In the genomic region with DNA sequence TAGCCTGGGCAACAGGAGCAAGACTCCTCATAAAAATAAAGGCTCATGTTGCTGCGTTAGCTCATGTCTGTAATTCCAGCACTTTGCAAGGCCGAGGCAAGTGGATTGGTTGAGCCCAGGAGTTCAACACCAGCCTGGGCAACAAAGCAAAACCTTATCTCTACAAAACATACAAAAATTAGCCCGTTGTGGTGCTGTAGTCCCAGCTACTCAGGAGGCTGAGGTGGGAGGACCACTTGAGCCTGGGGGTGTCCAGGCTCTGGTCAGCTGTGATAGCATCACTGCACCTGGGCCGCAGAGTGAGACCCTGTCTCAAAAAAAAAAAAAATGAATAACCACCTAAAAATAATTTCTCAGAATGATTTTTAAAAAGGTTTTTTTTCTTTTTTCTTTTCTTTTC, we compare ENCODE assay signal across 29 cellular contexts. TPM values are rescaled to one million over a fixed set of nuclear protein-coding genes. Genes with fewer than 3 reads are reported as not detected.
"Had no signal": no experiment of that assay in that cellular context is flagged by ENCODE, and none has a peak within 500 bp of the region (broad histone marks: within the 10 kb centered on the region; RNA-seq: fewer than 3 reads in every experiment).

No MANE protein-coding gene starts in this region.

- H3K9me3 Mint-ChIP-seq: dendritic cell treated with granulocyte-macrophage colony-stimulating factor and Interleukin-4, amounts not matched to agents 40 ng/mL and 50 ng/mL, for 4 days; effector memory CD8-positive, alpha-beta T cell had no signal

- H3K27ac Mint-ChIP-seq: dendritic cell treated with granulocyte-macrophage colony-stimulating factor and Interleukin-4, amounts not matched to agents 40 ng/mL and 50 ng/mL, for 4 days; effector memory CD8-positive, alpha-beta T cell; endodermal cell had no signal

- H3K4me1 ChIP-seq: foreskin keratinocyte had no signal

- H3K27me3 Mint-ChIP-seq: dendritic cell treated with granulocyte-macrophage colony-stimulating factor and Interleukin-4, amounts not matched to agents 40 ng/mL and 50 ng/mL, for 4 days; effector memory CD8-positive, alpha-beta T cell had no signal

- H3K36me3 ChIP-seq: colonic mucosa, esophagus squamous epithelium, gastrocnemius medialis, gastroesophageal sphincter had no signal

- FAIRE-seq: colon, endometrium, endothelial cell of umbilical vein, frontal cortex had no signal

- H3K27me3 ChIP-seq: colonic mucosa, dorsolateral prefrontal cortex, esophagus muscularis mucosa, esophagus squamous epithelium, foreskin keratinocyte, gastrocnemius medialis, gastroesophageal sphincter, heart left ventricle, heart right ventricle had no signal

- H3K27ac ChIP-seq: colonic mucosa, coronary artery, dorsolateral prefrontal cortex, epithelial cell of prostate, esophagus muscularis mucosa, esophagus squamous epithelium, foreskin keratinocyte, gastroesophageal sphincter, heart left ventricle, heart right ventricle had no signal

- H3K9me3 ChIP-seq: colonic mucosa, esophagus muscularis mucosa, esophagus squamous epithelium, gastrocnemius medialis, gastroesophageal sphincter, heart left ventricle, heart right ventricle had no signal

- DNase-seq: colonic mucosa; cortex of kidney; dermis blood vessel endothelial cell; dorsolateral prefrontal cortex; effector CD4-positive, alpha-beta T cell; effector CD8-positive, alpha-beta T cell; effector memory CD4-positive, alpha-beta T cell; effector memory CD8-positive, alpha-beta T cell; endodermal cell; esophagus squamous epithelium; foreskin fibroblast; foreskin keratinocyte; foreskin melanocyte; gastrocnemius medialis; glutamatergic neuron; heart right ventricle had no signal

- H3K4me3 Mint-ChIP-seq: dendritic cell treated with granulocyte-macrophage colony-stimulating factor and Interleukin-4, amounts not matched to agents 40 ng/mL and 50 ng/mL, for 4 days; effector memory CD8-positive, alpha-beta T cell; endodermal cell had no signal

- H3K4me3 ChIP-seq: colonic mucosa, coronary artery, dorsolateral prefrontal cortex, esophagus muscularis mucosa, esophagus squamous epithelium, gastrocnemius medialis, gastroesophageal sphincter, heart left ventricle, heart right ventricle had no signal

- ATAC-seq: effector memory CD8-positive, alpha-beta T cell; esophagus mucosa; foreskin keratinocyte; gastrocnemius medialis; gastroesophageal sphincter; heart left ventricle; heart right ventricle had no signal

- H3K4me1 Mint-ChIP-seq: endodermal cell had no signal

RNA-seq across cellular contexts. Expression of a gene that starts 12.0 kb away (rescaled TPM):
- total RNA-seq: endodermal cell had no signal
- polyA plus RNA-seq: endothelial cell of umbilical vein had no signal

RNA-seq across cellular contexts. Expression of a gene that starts 31.9 kb away (rescaled TPM):
- total RNA-seq: epithelial cell of proximal tubule had no signal
- polyA plus RNA-seq: fibroblast of lung had no signal
